ENCODE assay signal across 1 cellular context in genomic region chr16:89565256-89565505, GRCh38.
TF ChIP-seq lines count a peak whose summit lies in the region.

No MANE protein-coding gene starts in this region.

TF ChIP-seq in A549, 52 proteins besides CTCF, POLR2A, EP300 and RAD21:
- TF ChIP-seq GATA3 (IDR thresholded peaks at IDR 0.05; ENCODE audit: borderline replicate concordance) (peak; percentile 22; the same call in 1 of the 2 replicates), ESRRA (IDR thresholded peaks at IDR 0.05; ENCODE audit: borderline replicate concordance, low read length) (no peak), MAFK (IDR thresholded peaks at IDR 0.05; ENCODE audit: partially characterized antibody) (no peak), RARB (CRISPR knock-in tag; IDR thresholded peaks at IDR 0.05) (no peak), CEBPB (IDR thresholded peaks at IDR 0.05) (no peak)
